10 cellular contexts compared by ENCODE assay signal in genomic region chr12:95385646-95386045, GRCh38.
A peak's percentile ranks its signal among the peaks of the same experiment; 100 is the strongest.
DNase-seq lines count a peak whose midpoint lies in the region; ATAC-seq and TF ChIP-seq lines count a peak whose summit lies in the region.
"Had no signal": no experiment of that assay in that cellular context is flagged by ENCODE, and none has a peak within 500 bp of the region (broad histone marks: within the 10 kb centered on the region; RNA-seq: fewer than 3 reads in every experiment).

No MANE protein-coding gene starts in this region.

- no peaks in the 10 kb centered on the region for H3K9me3 ChIP-seq in esophagus muscularis mucosa

- no peaks in the 10 kb centered on the region for H3K36me3 ChIP-seq in ACC112 (ENCODE audit: insufficient read depth, low read length)
- no peaks in the 10 kb centered on the region for H3K36me3 ChIP-seq in esophagus muscularis mucosa

- TF ChIP-seq CTCF in esophagus muscularis mucosa (IDR thresholded peaks at IDR 0.05) (no peak), nephron (IDR thresholded peaks at IDR 0.05; ENCODE audit: unreplicated experiment in 3 of 3) (no peak)

- H3K79me2 ChIP-seq in ACC112 (ENCODE audit: control insufficient read depth, insufficient read depth, low read length, unreplicated experiment): no peaks in the 10 kb centered on the region

- peaks cover 5% of the 10 kb centered on the region; the same call in 1 of the 2 replicates for H3K27me3 ChIP-seq in ACC112 (ENCODE audit: insufficient read depth, low read length)
- H3K27me3 ChIP-seq in esophagus muscularis mucosa: no peaks in the 10 kb centered on the region

- H3K4me1 Mint-ChIP-seq in nephron: peaks cover 54% of the 10 kb centered on the region

- no peak overlapping the region for H3K27ac ChIP-seq in ACC112 (ENCODE audit: low read depth, low read length)
- H3K27ac ChIP-seq in esophagus muscularis mucosa (replicated peaks in 1 of 4): peak overlapping the region; percentile 85 to 89 (median 85)

- peak overlapping the region; percentile 96 for H2AFZ ChIP-seq in ACC112 (ENCODE audit: low read length, unreplicated experiment)

- WGBS in esophagus muscularis mucosa: 28% methylated on average over 5 of the region's 5 CpGs

- TF ChIP-seq EP300 in esophagus muscularis mucosa (IDR thresholded peaks at IDR 0.05): no peak

- H3K4me3 ChIP-seq in ACC112 (ENCODE audit: low read depth, low read length) (peak overlapping the region; percentile 78), esophagus muscularis mucosa (peak overlapping the region; percentile 38 to 55 (median 52))

- H3K4me3 Mint-ChIP-seq in nephron: peak overlapping the region in 2 of 3 experiments; percentile 24 to 37
- H3K4me3 Mint-ChIP-seq: activated T-helper 1 cell treated with anti-CD3 and anti-CD28 coated beads, Interleukin-12 subunit alpha, Interleukin-12 subunit beta, Interleukin-2, Interleukin-4 antibody, amounts not matched to agents 30 ng/mL and 10 ng/mL and 1 ng/mL, durations not matched to agents 14 hours and 24 hours and 36 hours had no signal

- intact Hi-C loops in esophagus muscularis mucosa (cut with DNase I): loop anchor here (5.0 kb wide), 1 partner anchor 87 kb away; the partner anchor contains the start of gene METAP2

- no peaks in the 10 kb centered on the region for H3K27me3 Mint-ChIP-seq in nephron (ENCODE audit: low read depth)

- peaks cover 26% of the 10 kb centered on the region for H3K4me1 ChIP-seq in ACC112 (ENCODE audit: control insufficient read depth, insufficient read depth, low read length, unreplicated experiment)
- H3K4me1 ChIP-seq in esophagus muscularis mucosa: peaks cover 17 to 51% (median 39%) of the 10 kb centered on the region in 4 donors

- DNase-seq in NCI-H82 treated with DMSO at 0.1 percent for 48 hours (lab: John Stamatoyannopoulos, UW; ENCODE audit: unreplicated experiment) (peak; percentile 81), esophagus muscularis mucosa (ENCODE audit: extremely low spot score) (no peak), kidney glomerular epithelial cell (lab: John Stamatoyannopoulos, UW) (no peak)
- DNase-seq: NCI-H2171 treated with DMSO at 0.1 percent for 48 hours had no signal

- H3K27ac Mint-ChIP-seq in nephron: peak overlapping the region; percentile 53 to 93 (median 82)
- H3K27ac Mint-ChIP-seq: activated T-helper 1 cell treated with anti-CD3 and anti-CD28 coated beads, Interleukin-12 subunit alpha, Interleukin-12 subunit beta, Interleukin-2, Interleukin-4 antibody, amounts not matched to agents 30 ng/mL and 10 ng/mL and 1 ng/mL, durations not matched to agents 14 hours and 24 hours and 36 hours had no signal

- no peak for ATAC-seq in GM19328 (IDR thresholded peaks at IDR 0.05; ENCODE audit: unreplicated experiment)
- ATAC-seq in GM21381 (IDR thresholded peaks at IDR 0.05; ENCODE audit: unreplicated experiment): no peak
- ATAC-seq in GM19397 (IDR thresholded peaks at IDR 0.05; ENCODE audit: unreplicated experiment): no peak

- no peaks in the 10 kb centered on the region for H3K9me3 Mint-ChIP-seq in nephron
- H3K9me3 Mint-ChIP-seq: activated T-helper 1 cell treated with anti-CD3 and anti-CD28 coated beads, Interleukin-12 subunit alpha, Interleukin-12 subunit beta, Interleukin-2, Interleukin-4 antibody, amounts not matched to agents 30 ng/mL and 10 ng/mL and 1 ng/mL, durations not matched to agents 14 hours and 24 hours and 36 hours had no signal

- no peaks in the 10 kb centered on the region for H3K36me3 Mint-ChIP-seq in nephron (ENCODE audit: low read depth)

- no peak for TF ChIP-seq POLR2A in esophagus muscularis mucosa (IDR thresholded peaks at IDR 0.05; ENCODE audit: low read depth)
